In the genomic region with DNA sequence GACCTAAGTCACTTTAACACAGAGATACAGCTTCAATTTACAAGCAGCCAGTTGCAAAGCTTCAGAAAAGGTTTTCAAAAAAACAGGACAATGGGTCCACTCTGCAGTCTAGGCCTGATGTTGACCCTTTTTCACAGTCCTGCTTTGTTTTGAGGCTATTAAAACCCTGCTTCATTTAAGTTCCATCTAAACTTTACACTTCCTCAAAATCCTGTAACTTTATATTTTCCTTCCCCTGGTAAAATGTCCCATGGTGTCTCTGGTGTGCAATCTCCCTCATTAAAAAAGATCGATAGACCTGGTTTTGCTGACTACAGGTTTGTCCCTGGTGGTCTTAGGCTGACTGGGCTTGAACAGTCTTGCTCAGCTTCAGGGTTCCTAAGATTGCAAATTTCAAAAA, we compare ENCODE assay signal across 11 cellular contexts. TPM values are rescaled to one million over a fixed set of nuclear protein-coding genes. Genes with fewer than 3 reads are reported as not detected.
DNase-seq lines count a peak whose midpoint lies in the region; FAIRE-seq and TF ChIP-seq lines count a peak whose summit lies in the region.
"Had no signal": no experiment of that assay in that cellular context is flagged by ENCODE, and none has a peak within 500 bp of the region (broad histone marks: within the 10 kb centered on the region; RNA-seq: fewer than 3 reads in every experiment).

No MANE protein-coding gene starts in this region.

- peak overlapping the region; percentile 92 to 93 for H3K4me3 ChIP-seq in kidney (ENCODE audit: low read length in 2 of 2)
- H3K4me3 ChIP-seq in subcutaneous abdominal adipose tissue (ENCODE audit: low read depth in 1 of 5, low read length in 5 of 5): peak overlapping the region in 4 of 5 donors; percentile 80 to 99 (median 95)

- peak overlapping the region; percentile 98 for H3K27ac Mint-ChIP-seq in T-helper 2 cell treated with Interferon-gamma antibody and Interleukin-4, amounts not matched to agents 5 μg/mL and 100 μg/mL, for 36 hours
- peak overlapping the region; percentile 94 for H3K27ac Mint-ChIP-seq in activated naive CD8-positive, alpha-beta T cell

- FAIRE-seq in kidney (lab: Jason Lieb, UNC): no peak
- FAIRE-seq: colon had no signal

- peak overlapping the region; percentile 97 for H3K4me3 Mint-ChIP-seq in T-helper 2 cell treated with Interferon-gamma antibody and Interleukin-4, amounts not matched to agents 5 μg/mL and 100 μg/mL, for 36 hours
- peak overlapping the region; percentile 95 for H3K4me3 Mint-ChIP-seq in activated naive CD8-positive, alpha-beta T cell

- H3K36me3 ChIP-seq in kidney (ENCODE audit: control insufficient read depth in 1 of 2, insufficient read depth in 2 of 2, low read length in 2 of 2) (peaks cover 0 to 12% of the 10 kb centered on the region in 2 donors), subcutaneous abdominal adipose tissue (ENCODE audit: control insufficient read depth in 5 of 5, insufficient read depth in 5 of 5, low read length in 5 of 5) (peaks cover 4 to 16% (median 6%) of the 10 kb centered on the region in 5 donors)

- H3K9me3 Mint-ChIP-seq in T-helper 2 cell treated with Interferon-gamma antibody and Interleukin-4, amounts not matched to agents 5 μg/mL and 100 μg/mL, for 36 hours: no peaks in the 10 kb centered on the region
- H3K9me3 Mint-ChIP-seq in activated naive CD8-positive, alpha-beta T cell (ENCODE audit: low read depth): no peaks in the 10 kb centered on the region

- intact Hi-C loops in kidney (cut with DNase I): no loop called here

- H3K36me3 Mint-ChIP-seq in T-helper 2 cell treated with Interferon-gamma antibody and Interleukin-4, amounts not matched to agents 5 μg/mL and 100 μg/mL, for 36 hours (ENCODE audit: low read depth): peaks cover 2% of the 10 kb centered on the region
- peaks cover 3% of the 10 kb centered on the region for H3K36me3 Mint-ChIP-seq in activated naive CD8-positive, alpha-beta T cell

- H3K27me3 Mint-ChIP-seq in T-helper 2 cell treated with Interferon-gamma antibody and Interleukin-4, amounts not matched to agents 5 μg/mL and 100 μg/mL, for 36 hours (ENCODE audit: low read depth): no peaks in the 10 kb centered on the region
- H3K27me3 Mint-ChIP-seq in activated naive CD8-positive, alpha-beta T cell: no peaks in the 10 kb centered on the region

- H3K9ac ChIP-seq in kidney (ENCODE audit: low read length in 2 of 2) (peak overlapping the region in 1 of 2 donors; percentile 93), subcutaneous abdominal adipose tissue (ENCODE audit: low read length in 5 of 5) (peak overlapping the region in 3 of 5 donors; percentile 82 to 94 (median 85))

- H3K9me3 ChIP-seq in kidney (ENCODE audit: control insufficient read depth in 1 of 2, low read length in 2 of 2): no peaks in the 10 kb centered on the region
- no peaks in the 10 kb centered on the region for H3K9me3 ChIP-seq in subcutaneous abdominal adipose tissue (ENCODE audit: control insufficient read depth in 5 of 5, low read length in 5 of 5)

- TF ChIP-seq CTCF in kidney (IDR thresholded peaks at IDR 0.05; ENCODE audit: borderline replicate concordance, extremely low read depth, insufficient read depth) (no peak), GM13976 (IDR thresholded peaks at IDR 0.05; ENCODE audit: borderline replicate concordance, control extremely low read depth, extremely low read depth, insufficient read depth, missing control alignments) (no peak)

- in situ Hi-C loops in GM13976 (cut with MboI; ENCODE audit: low sequenced_read_pairs, unreplicated experiment): no loop called here

- H3K4me1 Mint-ChIP-seq in T-helper 2 cell treated with Interferon-gamma antibody and Interleukin-4, amounts not matched to agents 5 μg/mL and 100 μg/mL, for 36 hours (ENCODE audit: low read depth): peaks cover 23% of the 10 kb centered on the region
- peaks cover 25% of the 10 kb centered on the region for H3K4me1 Mint-ChIP-seq in activated naive CD8-positive, alpha-beta T cell (ENCODE audit: low read depth)

- H3K27ac ChIP-seq in kidney (ENCODE audit: low read depth in 2 of 2, low read length in 2 of 2) (no peak overlapping the region), subcutaneous abdominal adipose tissue (ENCODE audit: low read depth, low read length) (peak overlapping the region; percentile 90)

- H3K27me3 ChIP-seq in subcutaneous abdominal adipose tissue (ENCODE audit: control insufficient read depth in 5 of 5, insufficient read depth in 4 of 5, low read length in 5 of 5): no peaks in the 10 kb centered on the region

- DNase-seq in T-helper 2 cell treated with Interferon-gamma antibody and Interleukin-4, amounts not matched to agents 5 μg/mL and 100 μg/mL, for 36 hours (ENCODE audit: low spot score): no peak
- DNase-seq in T-helper 2 cell: no peak
- DNase-seq in kidney: no peak
- no peak for DNase-seq in GM13976 (ENCODE audit: low spot score)
- DNase-seq in stimulated activated naive CD4-positive, alpha-beta T cell (lab: John Stamatoyannopoulos, UW): no peak
- DNase-seq in NCI-H1417 treated with DMSO at 0.1 percent for 48 hours (lab: John Stamatoyannopoulos, UW): no peak
- DNase-seq: H7, OCI-M1 had no signal

- H3K4me1 ChIP-seq in kidney (ENCODE audit: control insufficient read depth in 1 of 2, insufficient read depth in 1 of 2, low read depth in 1 of 2, low read length in 2 of 2) (peaks cover 3 to 8% of the 10 kb centered on the region in 2 donors), subcutaneous abdominal adipose tissue (ENCODE audit: control insufficient read depth in 5 of 5, insufficient read depth in 5 of 5, low read length in 5 of 5) (peaks cover 0 to 25% (median 23%) of the 10 kb centered on the region in 5 donors)

RNA-seq across cellular contexts. Expression of a gene that starts 5.1 kb away (rescaled TPM):
- 1,497 TPM for total RNA-seq in kidney
- polyA plus RNA-seq in kidney (ENCODE audit: insufficient read depth, low read depth, low replicate concordance): 778 TPM

RNA-seq across cellular contexts. Expression of a gene that starts 24.9 kb away (rescaled TPM):
- total RNA-seq in kidney: 9.0 TPM
- 1.4 TPM for polyA plus RNA-seq in kidney (ENCODE audit: insufficient read depth, low read depth, low replicate concordance)

RNA-seq across cellular contexts. Expression of a gene that starts 53.8 kb away (rescaled TPM):
- total RNA-seq in kidney: 6.9 TPM
- polyA plus RNA-seq in kidney (ENCODE audit: insufficient read depth, low read depth, low replicate concordance): 2.8 TPM
